18 cellular contexts compared by ENCODE assay signal in the genomic region with DNA sequence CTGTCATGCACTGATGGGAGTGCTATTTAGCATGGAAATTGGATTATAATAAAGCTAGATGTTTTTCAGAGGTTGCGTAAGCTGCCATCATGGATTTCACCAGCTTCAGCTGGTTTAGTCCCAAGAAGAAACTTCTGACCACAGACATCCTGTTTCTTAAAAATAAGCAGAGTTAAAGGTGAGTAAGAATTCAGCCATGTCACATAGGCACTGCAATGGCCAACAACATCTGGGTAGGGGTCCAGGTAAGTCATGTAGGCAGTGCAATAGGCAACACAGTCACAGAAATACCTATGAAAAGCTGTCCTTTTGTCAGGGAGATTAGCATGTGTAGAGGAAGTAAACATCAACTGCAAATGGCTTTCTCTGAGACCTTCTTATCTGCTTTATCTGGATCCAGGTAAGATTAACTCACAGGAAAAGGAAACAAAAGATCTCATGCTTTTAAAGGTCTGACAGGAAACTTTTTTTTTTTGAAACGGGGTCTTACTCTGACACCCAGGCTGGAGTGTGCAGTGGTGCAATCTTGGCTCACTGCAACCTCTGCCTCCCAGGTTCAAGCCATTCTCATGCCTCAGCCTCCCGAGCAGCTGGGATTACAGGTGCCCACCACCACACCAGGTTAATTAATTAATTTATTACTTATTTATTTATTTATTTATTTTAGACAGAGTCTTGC. TPM values are rescaled to one million over a fixed set of nuclear protein-coding genes. Genes with fewer than 3 reads are reported as not detected.
"Had no signal": no experiment of that assay in that cellular context is flagged by ENCODE, and none has a peak within 500 bp of the region (broad histone marks: within the 10 kb centered on the region; RNA-seq: fewer than 3 reads in every experiment).

No MANE protein-coding gene starts in this region.

RNA-seq across cellular contexts. Expression of a gene that starts 48.0 kb away (rescaled TPM):
- total RNA-seq: activated B cell treated with CpG ODN at 0.5 μM for 24 hours; activated T-helper 1 cell treated with anti-CD3 and anti-CD28 coated beads, Interleukin-12 subunit alpha, Interleukin-12 subunit beta, Interleukin-2, Interleukin-4 antibody, amounts not matched to agents 30 ng/mL and 10 ng/mL and 1 ng/mL, durations not matched to agents 14 hours and 24 hours and 36 hours; astrocyte; cardiac septum; endodermal cell; esophagus muscularis mucosa; foreskin keratinocyte; heart left ventricle; kidney epithelial cell; lower leg skin; mesothelial cell of epicardium; natural killer cell; omental fat pad; pulmonary artery endothelial cell; right atrium auricular region; smooth muscle cell; testis; uterus had no signal
- polyA plus RNA-seq: foreskin keratinocyte, heart left ventricle, smooth muscle cell had no signal
